Comparison of ENCODE assay signal across 28 cellular contexts in genomic region chrX:80293354-80293753, GRCh38.
"Had no signal": no experiment of that assay in that cellular context is flagged by ENCODE, and none has a peak within 500 bp of the region (broad histone marks: within the 10 kb centered on the region; RNA-seq: fewer than 3 reads in every experiment).

No MANE protein-coding gene starts in this region.

- H3K4me3 ChIP-seq: colonic mucosa, coronary artery, dorsolateral prefrontal cortex, esophagus muscularis mucosa, esophagus squamous epithelium, gastrocnemius medialis, gastroesophageal sphincter, heart right ventricle had no signal

- H3K4me3 Mint-ChIP-seq: dendritic cell treated with granulocyte-macrophage colony-stimulating factor and Interleukin-4, amounts not matched to agents 40 ng/mL and 50 ng/mL, for 4 days; effector memory CD8-positive, alpha-beta T cell; endodermal cell had no signal

- H3K4me1 Mint-ChIP-seq: endodermal cell had no signal

- H3K27me3 Mint-ChIP-seq: dendritic cell treated with granulocyte-macrophage colony-stimulating factor and Interleukin-4, amounts not matched to agents 40 ng/mL and 50 ng/mL, for 4 days; effector memory CD8-positive, alpha-beta T cell had no signal

- H3K9me3 Mint-ChIP-seq: dendritic cell treated with granulocyte-macrophage colony-stimulating factor and Interleukin-4, amounts not matched to agents 40 ng/mL and 50 ng/mL, for 4 days had no signal

- ATAC-seq: effector memory CD8-positive, alpha-beta T cell; esophagus mucosa; foreskin keratinocyte; gastrocnemius medialis; gastroesophageal sphincter; heart right ventricle had no signal

- H3K36me3 ChIP-seq: colonic mucosa, esophagus muscularis mucosa, esophagus squamous epithelium, gastrocnemius medialis, gastroesophageal sphincter, heart right ventricle had no signal

- FAIRE-seq: colon, endometrium, endothelial cell of umbilical vein, frontal cortex had no signal

- H3K4me1 ChIP-seq: colonic mucosa, esophagus muscularis mucosa, esophagus squamous epithelium, foreskin keratinocyte, gastrocnemius medialis, gastroesophageal sphincter, heart right ventricle had no signal

- H3K27me3 ChIP-seq: colonic mucosa, esophagus muscularis mucosa, esophagus squamous epithelium, foreskin keratinocyte, gastroesophageal sphincter, heart right ventricle had no signal

- H3K9me3 ChIP-seq: colonic mucosa, esophagus squamous epithelium, gastrocnemius medialis, gastroesophageal sphincter, heart right ventricle had no signal

- H3K27ac ChIP-seq: colonic mucosa, coronary artery, dorsolateral prefrontal cortex, epithelial cell of prostate, esophagus muscularis mucosa, esophagus squamous epithelium, foreskin keratinocyte, gastrocnemius medialis, gastroesophageal sphincter, heart right ventricle had no signal

- H3K27ac Mint-ChIP-seq: dendritic cell treated with granulocyte-macrophage colony-stimulating factor and Interleukin-4, amounts not matched to agents 40 ng/mL and 50 ng/mL, for 4 days; effector memory CD8-positive, alpha-beta T cell; endodermal cell had no signal

- DNase-seq: colonic mucosa; cortex of kidney; dermis blood vessel endothelial cell; dorsolateral prefrontal cortex; effector CD4-positive, alpha-beta T cell; effector CD8-positive, alpha-beta T cell; effector memory CD4-positive, alpha-beta T cell; effector memory CD8-positive, alpha-beta T cell; endodermal cell; erythroblast; esophagus squamous epithelium; foreskin fibroblast; foreskin keratinocyte; foreskin melanocyte; gastrocnemius medialis; glutamatergic neuron; head of caudate nucleus; heart right ventricle had no signal
